Comparison of ENCODE assay signal across 17 cellular contexts in the genomic region with DNA sequence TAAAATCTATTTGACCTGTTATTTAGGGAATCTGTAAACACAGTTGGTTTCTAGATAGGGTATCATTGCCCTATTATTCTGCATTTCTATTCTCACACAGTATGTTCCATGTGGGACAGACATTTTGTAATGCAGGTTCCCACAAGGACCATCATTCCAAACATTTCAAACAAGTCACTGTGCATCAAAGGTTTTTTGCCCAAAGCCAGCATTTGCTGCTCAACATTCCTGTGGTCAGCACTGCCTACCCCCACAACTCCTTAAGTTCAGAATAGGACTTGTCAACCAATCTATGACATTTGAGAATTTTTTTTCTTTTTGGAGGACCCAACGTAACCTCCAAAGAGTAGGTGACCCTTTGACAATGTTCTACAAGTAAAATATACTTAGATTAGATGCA.
DNase-seq lines count a peak whose midpoint lies in the region; ATAC-seq and TF ChIP-seq lines count a peak whose summit lies in the region.
"Had no signal": no experiment of that assay in that cellular context is flagged by ENCODE, and none has a peak within 500 bp of the region (broad histone marks: within the 10 kb centered on the region; RNA-seq: fewer than 3 reads in every experiment).

No MANE protein-coding gene starts in this region.

- peak; percentile 58 for DNase-seq in GM03348 (ENCODE audit: low spot score)
- DNase-seq in SJCRH30, result peak; percentile 54 to 58
- DNase-seq in fibroblast of villous mesenchyme (ENCODE audit: low read depth), result peak; percentile 56
- peak; percentile 48 for DNase-seq in skeletal muscle cell (ENCODE audit: low read depth)
- no peak for DNase-seq in occipital lobe (lab: John Stamatoyannopoulos, UW)
- DNase-seq in putamen (ENCODE audit: low spot score), result no peak
- DNase-seq in Peyer's patch, result no peak
- DNase-seq: activated gamma-delta T cell treated with Interleukin-2 at 50 U/mL for 16 hours; DMS79; esophagus squamous epithelium; NCI-H187 treated with DMSO at 0.1 percent for 48 hours; NCI-H510A; stimulated activated naive B cell treated with anti-CD40 and anti-IgM and Interleukin-4, amounts not matched to agents 10 μg/mL and 1 μg/mL and 100 μg/mL, for 72 hours had no signal

- TF ChIP-seq CTCF in fibroblast of villous mesenchyme (IDR thresholded peaks at IDR 0.05; ENCODE audit: insufficient read depth, low read depth, low read length) (no peak), Peyer's patch (IDR thresholded peaks at IDR 0.05) (no peak)

- ATAC-seq in HG02678 (IDR thresholded peaks at IDR 0.05; ENCODE audit: unreplicated experiment), result no peak
- ATAC-seq: left lobe of liver; stimulated activated naive B cell treated with anti-CD40 and anti-IgM and Interleukin-4, amounts not matched to agents 10 μg/mL and 1 μg/mL and 100 μg/mL, for 72 hours had no signal

- H3K4me1 ChIP-seq in SJCRH30, result peaks cover 12% of the 10 kb centered on the region
- H3K4me1 ChIP-seq in Peyer's patch, result no peaks in the 10 kb centered on the region

- H3K27me3 ChIP-seq in SJCRH30 (no peaks in the 10 kb centered on the region), Peyer's patch (no peaks in the 10 kb centered on the region)
- H3K27me3 ChIP-seq: esophagus squamous epithelium, tibial nerve had no signal

- H3K36me3 ChIP-seq in SJCRH30 (peaks cover 7% of the 10 kb centered on the region), Peyer's patch (peaks cover 0 to 10% (median 0%) of the 10 kb centered on the region in 3 donors)

- TF ChIP-seq POLR2A in Peyer's patch (IDR thresholded peaks at IDR 0.05), result no peak

- H3K27ac ChIP-seq in SJCRH30, result no peak overlapping the region
- H3K27ac ChIP-seq in Peyer's patch, result no peak overlapping the region
- H3K27ac ChIP-seq: C4-2B, esophagus squamous epithelium, tibial nerve had no signal

- H3K9me3 ChIP-seq in SJCRH30 (replicated peaks), result no peaks in the 10 kb centered on the region
- no peaks in the 10 kb centered on the region for H3K9me3 ChIP-seq in Peyer's patch
- H3K9me3 ChIP-seq: esophagus squamous epithelium, tibial nerve had no signal

- H3K4me3 ChIP-seq in SJCRH30 (no peak overlapping the region), fibroblast of villous mesenchyme (ENCODE audit: low read depth, low read length) (no peak overlapping the region), skeletal muscle cell (ENCODE audit: low read depth, low read length) (no peak overlapping the region), Peyer's patch (no peak overlapping the region)
- H3K4me3 ChIP-seq: esophagus squamous epithelium, tibial nerve had no signal

Comparison
In these comparisons a context has a peak if more than half of its experiments do, and no peak if none do; other contexts are left out.
1. DNase-seq: peak in GM03348 (single experiment), SJCRH30 (2 of 2), fibroblast of villous mesenchyme (single experiment) and skeletal muscle cell (single experiment); none in occipital lobe (single experiment), putamen (single experiment) and Peyer's patch (0 of 3).